ENCODE assay signal across 8 cellular contexts in the genomic region with DNA sequence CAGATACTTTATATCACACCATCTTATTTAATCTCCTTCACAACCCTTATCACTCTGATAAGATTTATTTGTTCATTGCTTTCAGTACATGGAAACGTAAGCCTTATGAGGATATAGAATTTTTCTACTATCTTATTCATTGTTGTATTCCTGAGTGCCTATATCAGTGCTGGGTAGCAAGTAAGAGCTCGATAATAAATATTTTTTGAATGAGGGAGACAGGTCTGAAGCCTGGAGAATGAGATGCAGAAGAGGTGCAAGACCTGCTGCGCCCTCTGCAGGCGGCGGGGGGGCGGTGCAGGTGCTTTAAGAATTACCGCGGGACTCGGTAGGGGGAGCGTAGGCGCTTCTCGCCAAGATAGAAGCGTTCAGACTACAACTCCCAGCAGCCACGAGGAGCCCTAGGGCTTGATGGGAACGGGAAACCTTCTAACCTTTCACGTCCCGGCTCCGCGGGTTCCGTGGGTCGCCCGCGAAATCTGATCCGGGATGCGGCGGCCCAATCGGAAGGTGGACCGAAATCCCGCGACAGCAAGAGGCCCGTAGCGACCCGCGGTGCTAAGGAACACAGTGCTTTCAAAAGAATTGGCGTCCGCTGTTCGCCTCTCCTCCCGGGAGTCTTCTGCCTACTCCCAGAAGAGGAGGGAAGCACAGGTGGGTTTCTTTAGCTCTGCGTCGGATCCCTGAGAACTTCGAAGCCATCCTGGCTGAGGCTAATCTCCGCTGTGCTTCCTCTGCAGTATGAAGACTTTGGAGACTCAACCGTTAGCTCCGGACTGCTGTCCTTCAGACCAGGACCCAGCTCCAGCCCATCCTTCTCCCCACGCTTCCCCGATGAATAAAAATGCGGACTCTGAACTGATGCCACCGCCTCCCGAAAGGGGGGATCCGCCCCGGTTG. TPM values are rescaled to one million over a fixed set of nuclear protein-coding genes. Genes with fewer than 3 reads are reported as not detected.
DNase-seq lines count a peak whose midpoint lies in the region; ATAC-seq and TF ChIP-seq lines count a peak whose summit lies in the region.

A gene (plus strand): TSS at position 570 of the 900 bp plus-strand sequence. CDS start 172 bp downstream, at position 742.

- DNase-seq in DMS53 treated with DMSO at 0.1 percent for 48 hours (lab: John Stamatoyannopoulos, UW; ENCODE audit: unreplicated experiment) (peak; percentile 99), PC-3 (peak; percentile 97), activated T-cell treated with anti-CD3 and anti-CD28 coated beads for 48 hours (ENCODE audit: low read depth) (peak; percentile 92), epithelial cell of prostate (ENCODE audit: low read depth, low spot score) (peak; percentile 92), mucosa of gallbladder (ENCODE audit: low spot score) (peak; percentile 98)
- peak; percentile 94 for DNase-seq in Jurkat, Clone E6-1 (ENCODE audit: low read depth, low spot score)
- DNase-seq in stimulated activated CD8-positive, alpha-beta memory T cell treated with anti-CD3 and anti-CD28 coated beads, Interleukin-4, amount 100 ng/mL, for 4 hours (ENCODE audit: low read depth in 2 of 2, low spot score in 1 of 2), result peak; percentile 88 to 94

- no peaks in the 10 kb centered on the region for H3F3A ChIP-seq in PC-3 (ENCODE audit: low read length, unreplicated experiment)

- H3K79me2 ChIP-seq in PC-3 (ENCODE audit: low read length), result peaks cover 59% of the 10 kb centered on the region

- peaks cover 7% of the 10 kb centered on the region; the same call in 1 of the 2 replicates for H4K20me1 ChIP-seq in PC-3 (ENCODE audit: low read length)

- intact Hi-C loops in PC-3 (cut with micrococcal nuclease), result loop anchor here (5.0 kb wide), 3 partner anchors 56 to 251 kb away; a partner anchor contains a TSS

- H3K4me2 ChIP-seq in PC-3 (ENCODE audit: low read length), result peak within 1 kb of the TSS; percentile 88

- no peaks in the 10 kb centered on the region for H3K9me2 ChIP-seq in PC-3 (replicated peaks; ENCODE audit: low read length)

- ATAC-seq in GM21576 (IDR thresholded peaks at IDR 0.05; ENCODE audit: unreplicated experiment), result peak; percentile 58
- ATAC-seq in PC-3, result peak; percentile 87

- POLR2A ChIA-PET in PC-3 (lab: Charles Lee; ENCODE audit: unreplicated experiment), result interaction anchor here (0.6 to 0.7 kb wide), 2 partner anchors 61 to 463 kb away, joined by 3 to 4 read pairs; a partner anchor contains a TSS

- TF ChIP-seq CTCF in PC-3 (conservative IDR thresholded peaks at IDR 0.05; ENCODE audit: low read depth, low read length), result peak; percentile 94

- H3K36me3 ChIP-seq in PC-3 (ENCODE audit: low read depth, low read length), result no peaks in the 10 kb centered on the region; the same call in 1 of the 2 replicates

- H3K9me3 ChIP-seq in PC-3 (ENCODE audit: low read length), result no peaks in the 10 kb centered on the region

- H3K9ac ChIP-seq in PC-3 (ENCODE audit: low read length), result peak within 1 kb of the TSS; percentile 88

- no peaks in the 10 kb centered on the region for H3K27me3 ChIP-seq in PC-3 (ENCODE audit: low read length)

- peak within 1 kb of the TSS; percentile 96 for H3K27ac ChIP-seq in PC-3 (ENCODE audit: low read length)
- H3K27ac ChIP-seq in epithelial cell of prostate, result peak within 1 kb of the TSS; percentile 99

- H3K4me3 ChIP-seq in Jurkat, Clone E6-1 (ENCODE audit: low read length), result peak within 1 kb of the TSS; percentile 100
- peak within 1 kb of the TSS; percentile 85 for H3K4me3 ChIP-seq in PC-3 (ENCODE audit: low read length)

- H3K4me1 ChIP-seq in PC-3 (ENCODE audit: insufficient read depth, low read length), result peaks cover 16% of the 10 kb centered on the region

- peak within 1 kb of the TSS; percentile 79 for H2AFZ ChIP-seq in PC-3 (ENCODE audit: low read length)

- BruUV-seq in PC-3 (replicated peaks; lab: Mats Ljungman, UMichigan), result TSS peak; percentile 14

- CTCF ChIA-PET in PC-3 (lab: Charles Lee), result interaction anchor here (0.5 to 2.1 kb wide), 11 partner anchors 15 to 885 kb away, joined by 3 to 8 read pairs (median 4); a partner anchor contains a TSS

RNA-seq across cellular contexts. Expression of the gene that starts here (rescaled TPM):
- polyA plus RNA-seq in Jurkat, Clone E6-1 (2012; ENCODE audit: insufficient read depth, insufficient read length), result 38.8 TPM
- total RNA-seq in PC-3 (2014; rRNA removed) (18.0 and 22.6 TPM in 2 replicates), mucosa of gallbladder (9.0 TPM)

Comparison
In these comparisons a context has a peak if more than half of its experiments do, and no peak if none do; other contexts are left out.
1. Peak in every context shown above with its lines: DNase-seq, ATAC-seq, H3K4me3 ChIP-seq and H3K27ac ChIP-seq.